In the genomic region with DNA sequence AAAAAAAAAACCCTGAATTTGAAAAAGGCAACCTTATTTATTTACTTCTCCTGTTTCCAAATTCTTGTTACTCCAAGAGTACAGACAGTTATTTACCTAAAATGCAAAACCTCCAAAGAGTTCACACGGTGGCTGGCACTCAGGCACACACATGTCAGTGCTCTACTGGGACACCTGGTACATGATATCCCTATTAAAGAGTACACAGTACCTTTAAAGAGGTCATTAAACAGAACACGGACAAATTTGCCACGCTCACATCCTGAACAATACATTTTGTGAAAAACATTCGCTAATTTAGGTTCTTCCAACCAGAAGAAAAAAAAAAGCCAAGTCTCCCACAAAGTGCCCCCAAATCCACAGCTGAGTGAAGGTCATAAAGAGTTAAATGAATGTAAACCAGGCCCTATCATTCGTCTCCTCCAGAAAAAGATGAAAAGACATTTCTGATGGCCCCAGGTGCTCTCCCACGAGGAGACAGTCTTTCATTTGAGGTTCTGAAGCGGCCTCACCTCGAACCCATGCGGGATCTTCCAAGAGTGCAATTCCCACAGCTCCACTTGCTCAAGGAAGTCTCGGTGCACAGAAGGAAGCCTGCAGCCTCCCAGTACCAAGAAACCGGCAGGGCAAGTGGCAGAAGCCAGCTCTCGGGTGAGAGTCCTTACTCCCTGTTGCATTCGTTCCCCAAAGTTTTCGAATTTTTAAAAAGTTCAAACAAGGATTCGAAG, we compare ENCODE assay signal across 8 cellular contexts. TPM values are rescaled to one million over a fixed set of nuclear protein-coding genes. Genes with fewer than 3 reads are reported as not detected.
DNase-seq lines count a peak whose midpoint lies in the region; ATAC-seq and TF ChIP-seq lines count a peak whose summit lies in the region.

No MANE protein-coding gene starts in this region.

- no peak for TF ChIP-seq POLR2A in gastrocnemius medialis (IDR thresholded peaks at IDR 0.05)

- peaks cover 3% of the 10 kb centered on the region for H3K36me3 ChIP-seq in CD8-positive, alpha-beta memory T cell (ENCODE audit: insufficient read depth, low read length)
- no peaks in the 10 kb centered on the region for H3K36me3 ChIP-seq in gastrocnemius medialis

- in situ Hi-C loops in gastrocnemius medialis (cut with MboI; ENCODE audit: low sequenced_read_pairs in 4 of 4): loop anchor here in 3 of 4 donors (10.0 to 25.0 kb wide), 2 partner anchors 214 to 217 kb away; partner anchors contain the start of genes CSHL1 (in 3 of the 3) and GH1 (in 3 of the 3)

- POLR2A ChIA-PET in CD8-positive, alpha-beta memory T cell (lab: Charles Lee): interaction anchor here (1.0 to 3.3 kb wide), 14 partner anchors 17 to 108 kb away, joined by 3 to 44 read pairs (median 4); partner anchors contain the start of gene ICAM2

- H3K27me3 Mint-ChIP-seq in CD8-positive, alpha-beta memory T cell: no peaks in the 10 kb centered on the region
- H3K27me3 Mint-ChIP-seq in activated T-helper 17 cell treated with anti-CD3 and anti-CD28 coated beads, Interleukin-2, amount 50 U/mL, for 72 hours: no peaks in the 10 kb centered on the region
- peaks cover 5% of the 10 kb centered on the region for H3K27me3 Mint-ChIP-seq in glutamatergic neuron (ENCODE audit: unreplicated experiment)

- no peaks in the 10 kb centered on the region for H3K27me3 ChIP-seq in CD8-positive, alpha-beta memory T cell (ENCODE audit: insufficient read depth, low read length, poor library complexity, severe bottlenecking)
- no peaks in the 10 kb centered on the region for H3K27me3 ChIP-seq in gastrocnemius medialis

- H3K9me3 ChIP-seq in CD8-positive, alpha-beta memory T cell (ENCODE audit: low read length): no peaks in the 10 kb centered on the region
- no peaks in the 10 kb centered on the region for H3K9me3 ChIP-seq in gastrocnemius medialis

- peaks cover 32% of the 10 kb centered on the region for H3K4me1 ChIP-seq in CD8-positive, alpha-beta memory T cell (ENCODE audit: insufficient read depth, low read length)
- H3K4me1 ChIP-seq in gastrocnemius medialis: peaks cover 17 to 21% of the 10 kb centered on the region in 2 donors

- peaks cover 57 to 73% (median 69%) of the 10 kb centered on the region in 3 donors for H3K4me1 Mint-ChIP-seq in CD8-positive, alpha-beta memory T cell
- H3K4me1 Mint-ChIP-seq in activated T-helper 17 cell treated with anti-CD3 and anti-CD28 coated beads, Interleukin-2, amount 50 U/mL, for 72 hours: peaks cover 45% of the 10 kb centered on the region
- H3K4me1 Mint-ChIP-seq in glutamatergic neuron (ENCODE audit: low read depth, unreplicated experiment): peaks cover 8% of the 10 kb centered on the region

- H3K4me3 Mint-ChIP-seq in CD8-positive, alpha-beta memory T cell: peak overlapping the region; percentile 91 to 98 (median 97)
- peak overlapping the region; percentile 98 for H3K4me3 Mint-ChIP-seq in activated T-helper 17 cell treated with anti-CD3 and anti-CD28 coated beads, Interleukin-2, amount 50 U/mL, for 72 hours
- H3K4me3 Mint-ChIP-seq in glutamatergic neuron (ENCODE audit: unreplicated experiment): peak overlapping the region; percentile 95

- peak overlapping the region; percentile 92 for H3K4me3 ChIP-seq in CD8-positive, alpha-beta memory T cell (ENCODE audit: low read length)
- peak overlapping the region; percentile 60 to 85 (median 70) for H3K4me3 ChIP-seq in gastrocnemius medialis

- intact Hi-C loops in gastrocnemius medialis (cut with DNase I; ENCODE audit: low total_unique reads): no loop called here

- no peaks in the 10 kb centered on the region for H3K9me3 Mint-ChIP-seq in CD8-positive, alpha-beta memory T cell
- H3K9me3 Mint-ChIP-seq in activated T-helper 17 cell treated with anti-CD3 and anti-CD28 coated beads, Interleukin-2, amount 50 U/mL, for 72 hours: no peaks in the 10 kb centered on the region
- H3K9me3 Mint-ChIP-seq in glutamatergic neuron (ENCODE audit: unreplicated experiment): peaks cover 5% of the 10 kb centered on the region

- TF ChIP-seq CTCF in glutamatergic neuron (IDR thresholded peaks at IDR 0.05; ENCODE audit: partially characterized antibody, unreplicated experiment) (no peak), gastrocnemius medialis (IDR thresholded peaks at IDR 0.05 in 4 of 5, conservative IDR thresholded peaks at IDR 0.05 in 1 of 5) (no peak)

- ATAC-seq in HG02943 (IDR thresholded peaks at IDR 0.05; ENCODE audit: low read depth, unreplicated experiment) (peak; percentile 1), gastrocnemius medialis (peak; percentile 21 to 40), HG03135 (IDR thresholded peaks at IDR 0.05; ENCODE audit: unreplicated experiment) (no peak)
- no peak for ATAC-seq in activated T-helper 17 cell treated with anti-CD3 and anti-CD28 coated beads, Interleukin-2, amount 50 U/mL, for 72 hours (replicated peaks)

- CTCF ChIA-PET in CD8-positive, alpha-beta memory T cell (lab: Charles Lee): interaction anchor here (0.7 to 9.7 kb wide), 5 partner anchors 46 to 210 kb away, joined by 3 to 334 read pairs (median 19); partner anchors contain the start of gene GH1

- peak in 1 of 5 donors; percentile 10 for DNase-seq in CD8-positive, alpha-beta memory T cell
- DNase-seq in glutamatergic neuron (no peak), gastrocnemius medialis (no peak), NCI-H128 (lab: John Stamatoyannopoulos, UW; ENCODE audit: unreplicated experiment) (no peak)
- DNase-seq in stimulated activated naive CD4-positive, alpha-beta T cell treated with Interleukin-2 at 50 U/mL for 16 hours (lab: John Stamatoyannopoulos, UW): no peak

- H3K27ac Mint-ChIP-seq in CD8-positive, alpha-beta memory T cell: peak overlapping the region; percentile 72 to 96 (median 94)
- peak overlapping the region; percentile 91 for H3K27ac Mint-ChIP-seq in activated T-helper 17 cell treated with anti-CD3 and anti-CD28 coated beads, Interleukin-2, amount 50 U/mL, for 72 hours
- H3K27ac Mint-ChIP-seq in glutamatergic neuron (ENCODE audit: unreplicated experiment): peak overlapping the region; percentile 73

- peak overlapping the region; percentile 77 for H3K27ac ChIP-seq in CD8-positive, alpha-beta memory T cell (ENCODE audit: low read depth, low read length)
- H3K27ac ChIP-seq in gastrocnemius medialis: peak overlapping the region; percentile 88 to 95 (median 92)

- peaks cover 9 to 21% (median 15%) of the 10 kb centered on the region in 3 donors for H3K36me3 Mint-ChIP-seq in CD8-positive, alpha-beta memory T cell
- peaks cover 50% of the 10 kb centered on the region for H3K36me3 Mint-ChIP-seq in activated T-helper 17 cell treated with anti-CD3 and anti-CD28 coated beads, Interleukin-2, amount 50 U/mL, for 72 hours (ENCODE audit: low read depth)
- H3K36me3 Mint-ChIP-seq in glutamatergic neuron (ENCODE audit: unreplicated experiment): no peaks in the 10 kb centered on the region

RNA-seq across cellular contexts. Expression of gene ERN1, which starts 1.0 kb away (rescaled TPM):
- 10 to 100 TPM; 24.7 to 25.5 TPM for total RNA-seq in CD8-positive, alpha-beta memory T cell
- 92.1 TPM for polyA plus RNA-seq in CD8-positive, alpha-beta memory T cell
- 10 to 100 TPM; 42.2 to 93.3 TPM for total RNA-seq in activated T-helper 17 cell treated with anti-CD3 and anti-CD28 coated beads, Interleukin-2, amount 50 U/mL, for 72 hours
- total RNA-seq in glutamatergic neuron (ENCODE audit: unreplicated experiment) (6.9 TPM), gastrocnemius medialis (10 to 100 TPM in 3 of 4 donors, 1 to 10 TPM in 1; 9.7 to 27.5 (median 13.8) TPM)

Comparison
In these comparisons a context has a peak if more than half of its experiments do, and no peak if none do; other contexts are left out.
1. ATAC-seq: peak in HG02943 (single experiment) and gastrocnemius medialis (2 of 2); none in activated T-helper 17 cell treated with anti-CD3 and anti-CD28 coated beads, Interleukin-2, amount 50 U/mL, for 72 hours (single experiment) and HG03135 (single experiment).
2. Peak in every context shown above with its lines, with median percentiles within 50 percentile points of each other: H3K27ac Mint-ChIP-seq and H3K4me3 Mint-ChIP-seq.